1 cellular context compared by ENCODE assay signal in genomic region chr3:27680517-27681246, GRCh38.
TF ChIP-seq lines count a peak whose summit lies in the region.

No MANE protein-coding gene starts in this region.

TF ChIP-seq in GM23338, 12 proteins besides CTCF, POLR2A, EP300 and RAD21 (continued from another document):
- TF ChIP-seq REST (IDR thresholded peaks at IDR 0.05; ENCODE audit: unreplicated experiment) (no peak), ZNF114 (CRISPR knock-in tag; IDR thresholded peaks at IDR 0.05) (no peak), EZH2 (IDR thresholded peaks at IDR 0.05; ENCODE audit: low read depth, unreplicated experiment) (no peak), ETS1 (IDR thresholded peaks at IDR 0.05) (0 out of 2 replicates have a peak, but pooled peaks have one; percentile 10), POLR2AphosphoS5 (IDR thresholded peaks at IDR 0.05; ENCODE audit: low read depth) (no peak), EZH2phosphoT487 (IDR thresholded peaks at IDR 0.05; ENCODE audit: unreplicated experiment) (no peak), NANOG (IDR thresholded peaks at IDR 0.05; ENCODE audit: borderline replicate concordance) (no peak)
